ENCODE assay signal across 9 cellular contexts in the genomic region with DNA sequence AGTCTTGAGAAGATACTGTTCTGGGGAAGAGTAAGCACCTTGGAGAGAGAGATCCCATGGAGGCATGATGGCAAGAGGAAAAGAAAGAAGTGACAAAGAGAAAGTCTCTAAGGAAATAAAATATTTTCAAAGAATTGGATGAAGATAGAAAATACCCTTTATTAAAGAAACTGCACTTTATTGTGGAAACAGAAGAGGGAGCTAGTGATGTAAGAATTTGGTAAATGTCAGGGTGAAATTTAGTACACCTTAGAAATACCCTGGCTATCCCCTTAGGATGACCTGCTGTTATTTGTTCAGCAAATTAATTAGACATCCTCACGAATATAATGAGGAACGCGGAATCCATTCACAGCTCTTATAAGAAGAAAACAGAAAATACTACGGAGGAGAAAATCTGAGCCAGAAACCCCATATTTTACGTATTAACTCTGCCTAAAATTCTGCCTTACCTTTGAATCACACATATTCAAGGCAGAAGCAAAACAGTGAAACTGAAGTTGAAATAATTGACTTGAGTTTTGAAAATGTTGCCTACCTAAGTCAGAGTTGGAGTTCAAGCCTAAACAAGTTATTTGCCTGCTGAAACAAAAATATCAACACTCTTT.
DNase-seq lines count a peak whose midpoint lies in the region; ATAC-seq, FAIRE-seq and TF ChIP-seq lines count a peak whose summit lies in the region.
"Had no signal": no experiment of that assay in that cellular context is flagged by ENCODE, and none has a peak within 500 bp of the region (broad histone marks: within the 10 kb centered on the region; RNA-seq: fewer than 3 reads in every experiment).

No MANE protein-coding gene starts in this region.

- ATAC-seq in pancreas (no peak), GM21515 (IDR thresholded peaks at IDR 0.05; ENCODE audit: unreplicated experiment) (no peak)

- H3K4me1 ChIP-seq in pancreas, result no peaks in the 10 kb centered on the region
- H3K4me1 ChIP-seq: BLaER1 treated with 17β-estradiol and CSF1 and Interleukin-3, amounts not matched to agents 10 nM and 100 nM had no signal

- TF ChIP-seq CTCF in pancreas (IDR thresholded peaks at IDR 0.05), result peak in 3 of 4 donors; percentile 9 to 33 (median 24)

- no peaks in the 10 kb centered on the region for H3K27me3 ChIP-seq in pancreas
- H3K27me3 ChIP-seq: BLaER1 treated with 17β-estradiol and CSF1 and Interleukin-3, amounts not matched to agents 10 nM and 100 nM had no signal

- no peaks in the 10 kb centered on the region for H3K36me3 ChIP-seq in pancreas
- H3K36me3 ChIP-seq: BLaER1 treated with 17β-estradiol and CSF1 and Interleukin-3, amounts not matched to agents 10 nM and 100 nM had no signal

- intact Hi-C loops in pancreas (cut with DNase I), result no loop called here

- no peak overlapping the region for H3K4me3 ChIP-seq in pancreas
- H3K4me3 ChIP-seq: BLaER1 treated with 17β-estradiol and CSF1 and Interleukin-3, amounts not matched to agents 10 nM and 100 nM had no signal

- H3K27ac ChIP-seq in pancreas, result no peak overlapping the region
- H3K27ac ChIP-seq: BLaER1 treated with 17β-estradiol and CSF1 and Interleukin-3, amounts not matched to agents 10 nM and 100 nM had no signal

- DNase-seq in NCI-H2081 (lab: John Stamatoyannopoulos, UW) (peak; percentile 10 to 17), NCI-H2081 treated with DMSO at 0.1 percent for 48 hours (lab: John Stamatoyannopoulos, UW) (no peak), NCI-H524 (lab: John Stamatoyannopoulos, UW) (peak; percentile 16 to 50), dermis microvascular lymphatic vessel endothelial cell (ENCODE audit: low read depth in 2 of 2) (peak; percentile 5 to 34), pancreas (no peak), activated gamma-delta T cell (lab: John Stamatoyannopoulos, UW) (no peak), LoVo (ENCODE audit: low spot score) (no peak)

- no peaks in the 10 kb centered on the region for H3K9me3 ChIP-seq in pancreas

- no peak for FAIRE-seq in pancreas (lab: Jason Lieb, UNC)

- 37 to 44% methylated on average over 5 of the region's 5 CpGs for WGBS in pancreas, 2 donors

Comparison
In these comparisons a context has a peak if more than half of its experiments do, and no peak if none do; other contexts are left out.
1. DNase-seq: peak in NCI-H2081 (2 of 2), NCI-H524 (2 of 2) and dermis microvascular lymphatic vessel endothelial cell (2 of 2); none in NCI-H2081 treated with DMSO at 0.1 percent for 48 hours (single experiment), pancreas (0 of 6), activated gamma-delta T cell (single experiment) and LoVo (single experiment).